18 cellular contexts compared by ENCODE assay signal in the genomic region with DNA sequence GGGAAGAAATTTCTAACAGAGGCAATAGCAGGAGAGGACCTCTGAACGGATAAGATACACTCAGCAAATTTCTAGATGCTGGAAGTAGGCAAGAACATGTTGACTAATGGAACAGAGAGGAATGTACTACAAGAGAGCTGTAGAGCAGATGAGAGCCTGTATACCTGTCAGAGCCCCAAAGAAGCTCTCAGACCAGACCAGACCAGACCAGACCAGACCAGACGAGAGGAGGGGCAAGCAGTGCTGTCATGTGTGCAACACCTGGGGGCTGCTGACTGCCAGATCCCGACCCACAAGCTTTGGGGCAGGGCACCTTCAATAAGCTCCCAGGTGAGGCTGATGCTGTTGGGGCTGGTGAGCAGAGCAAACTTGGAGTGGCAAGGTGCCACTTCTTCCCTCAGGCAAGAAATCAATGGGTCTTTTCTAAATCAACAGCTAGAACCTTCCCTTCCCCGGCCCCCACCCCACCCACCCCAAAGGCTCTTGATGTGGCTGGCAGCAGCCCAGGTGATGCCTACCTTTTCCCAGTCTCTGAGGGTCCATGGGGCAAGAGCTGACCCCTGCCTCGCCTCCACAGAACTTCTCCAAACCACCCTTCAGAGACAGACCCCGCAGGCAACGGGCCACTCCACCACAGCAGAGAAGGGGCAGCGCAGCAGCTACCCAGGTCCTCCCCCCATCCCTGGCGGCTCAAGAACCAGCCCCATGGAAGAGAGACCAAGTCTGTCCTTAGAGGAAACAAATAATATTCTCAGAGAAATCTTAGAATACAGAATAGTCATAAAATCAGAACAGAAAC. TPM values are rescaled to one million over a fixed set of nuclear protein-coding genes. Genes with fewer than 3 reads are reported as not detected.
DNase-seq lines count a peak whose midpoint lies in the region; ATAC-seq and TF ChIP-seq lines count a peak whose summit lies in the region.
"Had no signal": no experiment of that assay in that cellular context is flagged by ENCODE, and none has a peak within 500 bp of the region (broad histone marks: within the 10 kb centered on the region; RNA-seq: fewer than 3 reads in every experiment).

No MANE protein-coding gene starts in this region.

- H3K36me3 ChIP-seq in OCI-LY1 (ENCODE audit: insufficient read depth, low read length) (no peaks in the 10 kb centered on the region; the same call in 1 of the 2 replicates), neutrophil (no peaks in the 10 kb centered on the region)
- H3K36me3 ChIP-seq: esophagus squamous epithelium had no signal

- H3K4me1 ChIP-seq in OCI-LY1 (ENCODE audit: insufficient read depth, low read length, severe bottlenecking): peaks cover 37% of the 10 kb centered on the region
- H3K4me1 ChIP-seq in neutrophil (ENCODE audit: control insufficient read depth in 1 of 2, insufficient read depth in 1 of 2, low read depth in 1 of 2, low read length in 1 of 2): peaks cover 44 to 54% of the 10 kb centered on the region in 2 experiments

- CTCF ChIA-PET in activated CD4-positive, alpha-beta T cell treated with anti-CD3 and anti-CD28 coated beads, Interleukin-2, amount 10 ng/mL, durations not matched to agents 7 days and 5 days (lab: Charles Lee): interaction anchor here (1.2 to 1.3 kb wide), 2 partner anchors 15 to 19 kb away, joined by 3 to 4 read pairs; no protein-coding TSS in a partner anchor

- H3K4me1 Mint-ChIP-seq in activated CD4-positive, alpha-beta T cell treated with anti-CD3 and anti-CD28 coated beads, Interleukin-2, amount 10 ng/mL, durations not matched to agents 7 days and 5 days: peaks cover 35% of the 10 kb centered on the region
- H3K4me1 Mint-ChIP-seq in effector memory CD8-positive, alpha-beta T cell (ENCODE audit: low read depth in 2 of 2): peaks cover 38 to 48% of the 10 kb centered on the region in 2 donors

- ATAC-seq in effector memory CD8-positive, alpha-beta T cell (replicated peaks): no peak
- no peak for ATAC-seq in HG03196 (IDR thresholded peaks at IDR 0.05; ENCODE audit: unreplicated experiment)
- no peak for ATAC-seq in HG03045 (IDR thresholded peaks at IDR 0.05; ENCODE audit: unreplicated experiment)
- ATAC-seq: right cardiac atrium had no signal

- H3K27me3 ChIP-seq in OCI-LY1 (ENCODE audit: insufficient read depth, low read length) (no peaks in the 10 kb centered on the region), neutrophil (no peaks in the 10 kb centered on the region)
- H3K27me3 ChIP-seq: esophagus squamous epithelium had no signal

- H3F3A ChIP-seq in OCI-LY1 (ENCODE audit: insufficient read depth, low read length): no peaks in the 10 kb centered on the region

- H3K9ac ChIP-seq in OCI-LY1 (ENCODE audit: low read length): peak overlapping the region; percentile 61
- H3K9ac ChIP-seq: KMS-11 had no signal

- H3K9me3 Mint-ChIP-seq in activated CD4-positive, alpha-beta T cell treated with anti-CD3 and anti-CD28 coated beads, Interleukin-2, amount 10 ng/mL, durations not matched to agents 7 days and 5 days: no peaks in the 10 kb centered on the region
- no peaks in the 10 kb centered on the region for H3K9me3 Mint-ChIP-seq in effector memory CD8-positive, alpha-beta T cell

- peaks cover 12% of the 10 kb centered on the region for H3K36me3 Mint-ChIP-seq in activated CD4-positive, alpha-beta T cell treated with anti-CD3 and anti-CD28 coated beads, Interleukin-2, amount 10 ng/mL, durations not matched to agents 7 days and 5 days (ENCODE audit: low read depth)
- peaks cover 31% of the 10 kb centered on the region for H3K36me3 Mint-ChIP-seq in effector memory CD8-positive, alpha-beta T cell (ENCODE audit: insufficient read depth)

- H3K79me2 ChIP-seq in OCI-LY1 (ENCODE audit: insufficient read depth, low read length): peaks cover 29% of the 10 kb centered on the region

- H3K9me3 ChIP-seq in OCI-LY1 (ENCODE audit: low read length): no peaks in the 10 kb centered on the region
- no peaks in the 10 kb centered on the region for H3K9me3 ChIP-seq in neutrophil
- H3K9me3 ChIP-seq: esophagus squamous epithelium had no signal

- TF ChIP-seq CTCF in OCI-LY1 (IDR thresholded peaks at IDR 0.05; ENCODE audit: low read length): no peak
- no peak for TF ChIP-seq CTCF in neutrophil (IDR thresholded peaks at IDR 0.05)

- DNase-seq in activated CD4-positive, alpha-beta T cell treated with anti-CD3 and anti-CD28 coated beads, Interleukin-2, amount 10 ng/mL, durations not matched to agents 7 days and 5 days: no peak
- DNase-seq in activated CD4-positive, alpha-beta T cell treated with anti-CD3 and anti-CD28 coated beads, Interleukin-2, amount 50 U/mL, for 48 hours: no peak
- DNase-seq in effector memory CD8-positive, alpha-beta T cell: no peak
- DNase-seq in NCI-H1105 (lab: John Stamatoyannopoulos, UW): no peak
- DNase-seq: activated CD8-positive, alpha-beta memory T cell treated with anti-CD3 and anti-CD28 coated beads, Interleukin-2, amount 50 U/mL, for 4 hours; DMS79 treated with DMSO at 0.1 percent for 48 hours; esophagus squamous epithelium; H7; head of caudate nucleus; NCI-H1092; NCI-H2107; right cardiac atrium had no signal

- peak overlapping the region; percentile 22 for H3K4me3 ChIP-seq in OCI-LY1 (ENCODE audit: low read depth, low read length, poor library complexity, severe bottlenecking)
- H3K4me3 ChIP-seq in neutrophil (ENCODE audit: low read depth in 1 of 2, low read length in 1 of 2): no peak overlapping the region
- H3K4me3 ChIP-seq: esophagus squamous epithelium had no signal

- H3K27ac Mint-ChIP-seq in activated CD4-positive, alpha-beta T cell treated with anti-CD3 and anti-CD28 coated beads, Interleukin-2, amount 10 ng/mL, durations not matched to agents 7 days and 5 days: peak overlapping the region; percentile 46
- peak overlapping the region; percentile 84 to 87 for H3K27ac Mint-ChIP-seq in effector memory CD8-positive, alpha-beta T cell

- no peak overlapping the region for H2AFZ ChIP-seq in OCI-LY1 (ENCODE audit: low read length)

- H4K20me1 ChIP-seq in OCI-LY1 (ENCODE audit: insufficient read depth, low read length): no peaks in the 10 kb centered on the region

- H3K27ac ChIP-seq in OCI-LY1 (ENCODE audit: low read depth, low read length, poor library complexity, severe bottlenecking): peak overlapping the region; percentile 91
- H3K27ac ChIP-seq in neutrophil: peak overlapping the region; percentile 58
- H3K27ac ChIP-seq: C4-2B, esophagus squamous epithelium, KMS-11 had no signal

- H3K27me3 Mint-ChIP-seq in activated CD4-positive, alpha-beta T cell treated with anti-CD3 and anti-CD28 coated beads, Interleukin-2, amount 10 ng/mL, durations not matched to agents 7 days and 5 days: no peaks in the 10 kb centered on the region
- H3K27me3 Mint-ChIP-seq in effector memory CD8-positive, alpha-beta T cell: no peaks in the 10 kb centered on the region

- H3K4me2 ChIP-seq in OCI-LY1 (ENCODE audit: low read length): peak overlapping the region; percentile 57
- H3K4me2 ChIP-seq: KMS-11 had no signal

- no peak overlapping the region for H3K4me3 Mint-ChIP-seq in activated CD4-positive, alpha-beta T cell treated with anti-CD3 and anti-CD28 coated beads, Interleukin-2, amount 10 ng/mL, durations not matched to agents 7 days and 5 days
- peak overlapping the region; percentile 56 to 57 for H3K4me3 Mint-ChIP-seq in effector memory CD8-positive, alpha-beta T cell

- POLR2A ChIA-PET in activated CD4-positive, alpha-beta T cell treated with anti-CD3 and anti-CD28 coated beads, Interleukin-2, amount 10 ng/mL, durations not matched to agents 7 days and 5 days (lab: Charles Lee): no interaction called here

- H3K9me2 ChIP-seq in OCI-LY1 (ENCODE audit: low read depth, low read length): no peaks in the 10 kb centered on the region

RNA-seq across cellular contexts. Expression of a gene that starts 32.7 kb away (rescaled TPM):
- 10 to 100 TPM; 64.2 to 72.4 TPM for total RNA-seq in activated CD4-positive, alpha-beta T cell treated with anti-CD3 and anti-CD28 coated beads, Interleukin-2, amount 10 ng/mL, durations not matched to agents 7 days and 5 days

RNA-seq across cellular contexts. Expression of a gene that starts 45.1 kb away (rescaled TPM):
- 100 to 1,000 TPM; 107 to 112 TPM for total RNA-seq in activated CD4-positive, alpha-beta T cell treated with anti-CD3 and anti-CD28 coated beads, Interleukin-2, amount 10 ng/mL, durations not matched to agents 7 days and 5 days
